In the genomic region with DNA sequence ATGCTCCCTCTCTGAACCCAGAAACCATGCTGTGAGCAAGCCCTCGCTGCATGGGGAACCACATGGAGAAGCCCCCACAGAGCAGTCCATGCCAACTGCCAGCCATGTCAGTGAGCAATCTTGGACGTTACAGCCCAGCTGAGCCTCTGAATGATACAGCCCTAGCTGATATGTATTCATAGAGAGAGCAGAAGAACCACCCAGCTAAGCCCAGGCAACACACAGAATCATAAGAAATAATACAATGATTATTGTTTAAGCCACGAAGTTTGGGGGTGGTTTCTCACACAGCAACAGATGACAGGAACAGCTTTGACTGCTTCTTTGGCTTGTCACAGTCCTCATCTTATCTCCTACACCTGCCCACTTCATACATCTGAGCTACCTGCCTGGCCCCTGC, we compare ENCODE assay signal across 28 cellular contexts.
"Had no signal": no experiment of that assay in that cellular context is flagged by ENCODE, and none has a peak within 500 bp of the region (broad histone marks: within the 10 kb centered on the region; RNA-seq: fewer than 3 reads in every experiment).

No MANE protein-coding gene starts in this region.

- H3K27ac ChIP-seq: stomach, suprapubic skin, testis, thoracic aorta, thyroid gland, tibial artery, tibial nerve, transverse colon, upper lobe of left lung, upper lobe of right lung, uterus, vagina had no signal

- H3K4me1 ChIP-seq: stomach, suprapubic skin, testis, thyroid gland, tibial artery, tibial nerve, transverse colon, upper lobe of left lung, upper lobe of right lung, uterus, vagina had no signal

- ATAC-seq: stimulated activated effector memory CD8-positive, alpha-beta T cell treated with anti-CD3 and anti-CD28 coated beads, Interleukin-12 subunit alpha, Interleukin-12 subunit beta, amount 100 ng/mL, for 72 hours; stimulated activated memory B cell treated with anti-CD40 and anti-IgM and Interleukin-4, amounts not matched to agents 10 μg/mL and 1 μg/mL and 100 μg/mL, for 72 hours; stimulated activated naive B cell treated with anti-CD40 and anti-IgM and Interleukin-4, amounts not matched to agents 10 μg/mL and 1 μg/mL and 100 μg/mL, for 72 hours; stimulated activated naive CD8-positive, alpha-beta T cell treated with anti-CD3 and anti-CD28 coated beads, Interleukin-15, amount 100 ng/mL, for 72 hours; stimulated activated naive CD8-positive, alpha-beta T cell treated with anti-CD3 and anti-CD28 coated beads, Interleukin-15, Interleukin-2, amounts not matched to agents 100 U/mL and 50 U/mL, for 24 hours; upper lobe of right lung had no signal

- H3K27me3 ChIP-seq: stomach, testis, thyroid gland, tibial artery, tibial nerve, transverse colon, upper lobe of left lung, upper lobe of right lung, uterus, vagina had no signal

- H3K4me3 ChIP-seq: stomach, suprapubic skin, testis, thoracic aorta, thyroid gland, tibial artery, tibial nerve, transverse colon, upper lobe of left lung, upper lobe of right lung, uterus, vagina had no signal

- H3K36me3 ChIP-seq: stomach, suprapubic skin, thoracic aorta, thyroid gland, tibial artery, tibial nerve, transverse colon, upper lobe of left lung, upper lobe of right lung, uterus, vagina had no signal

- DNase-seq: stimulated activated CD4-positive, alpha-beta T cell treated with anti-CD3 and anti-CD28 coated beads, Interleukin-2, amount 100 ng/mL, for 24 hours; stimulated activated CD4-positive, alpha-beta T cell treated with anti-CD3 and anti-CD28 coated beads, Interleukin-2, amount 100 ng/mL, for 48 hours; stimulated activated CD4-positive, alpha-beta T cell treated with anti-CD3 and anti-CD28 coated beads, Interleukin-4, amount 100 ng/mL, for 1 hour; stimulated activated CD4-positive, alpha-beta T cell treated with anti-CD3 and anti-CD28 coated beads, Interleukin-4, amount 100 ng/mL, for 24 hours; stimulated activated CD4-positive, alpha-beta T cell treated with anti-CD3 and anti-CD28 coated beads, Interleukin-4, amount 100 ng/mL, for 4 hours; stimulated activated CD8-positive, alpha-beta memory T cell treated with anti-CD3 and anti-CD28 coated beads, Interleukin-4, amount 100 ng/mL, for 48 hours; stimulated activated naive B cell treated with anti-CD40 and anti-IgM and Interleukin-4, amounts not matched to agents 10 μg/mL and 1 μg/mL and 100 μg/mL, for 72 hours; stimulated activated naive CD4-positive, alpha-beta T cell; stimulated activated naive CD4-positive, alpha-beta T cell treated with Interleukin-2 at 50 U/mL for 16 hours; stimulated activated naive CD8-positive, alpha-beta T cell treated with anti-CD3 and anti-CD28 coated beads, Interleukin-15, amount 100 ng/mL, for 72 hours; stimulated activated naive CD8-positive, alpha-beta T cell treated with anti-CD3 and anti-CD28 coated beads, Interleukin-15, Interleukin-2, amounts not matched to agents 100 U/mL and 50 U/mL, for 24 hours; stomach; substantia nigra; testis; thyroid gland; transverse colon; upper lobe of left lung; upper lobe of right lung; uterus had no signal

- H3K9me3 ChIP-seq: testis, thyroid gland, transverse colon, uterus had no signal

- H3K36me3 Mint-ChIP-seq: stimulated activated effector memory CD8-positive, alpha-beta T cell treated with anti-CD3 and anti-CD28 coated beads, Interleukin-12 subunit alpha, Interleukin-12 subunit beta, amount 100 ng/mL, for 72 hours; type B pancreatic cell had no signal

- H3K27ac Mint-ChIP-seq: stimulated activated effector memory CD8-positive, alpha-beta T cell treated with anti-CD3 and anti-CD28 coated beads, Interleukin-12 subunit alpha, Interleukin-12 subunit beta, amount 100 ng/mL, for 72 hours; stimulated activated memory B cell treated with anti-CD40 and anti-IgM and Interleukin-4, amounts not matched to agents 10 μg/mL and 1 μg/mL and 100 μg/mL, for 72 hours; stimulated activated naive B cell treated with anti-CD40 and anti-IgM and Interleukin-4, amounts not matched to agents 10 μg/mL and 1 μg/mL and 100 μg/mL, for 72 hours; stimulated activated naive CD8-positive, alpha-beta T cell treated with anti-CD3 and anti-CD28 coated beads, Interleukin-15, Interleukin-2, amounts not matched to agents 100 ng/mL and 50 ng/mL, for 24 hours; type B pancreatic cell had no signal

- H3K27me3 Mint-ChIP-seq: stimulated activated memory B cell treated with anti-CD40 and anti-IgM and Interleukin-4, amounts not matched to agents 10 μg/mL and 1 μg/mL and 100 μg/mL, for 72 hours; stimulated activated naive B cell treated with anti-CD40 and anti-IgM and Interleukin-4, amounts not matched to agents 10 μg/mL and 1 μg/mL and 100 μg/mL, for 72 hours; stimulated activated naive CD8-positive, alpha-beta T cell treated with anti-CD3 and anti-CD28 coated beads, Interleukin-15, amount 100 ng/mL, for 72 hours; stimulated activated naive CD8-positive, alpha-beta T cell treated with anti-CD3 and anti-CD28 coated beads, Interleukin-15, Interleukin-2, amounts not matched to agents 100 ng/mL and 50 ng/mL, for 24 hours had no signal

- H3K4me3 Mint-ChIP-seq: stimulated activated effector memory CD8-positive, alpha-beta T cell treated with anti-CD3 and anti-CD28 coated beads, Interleukin-12 subunit alpha, Interleukin-12 subunit beta, amount 100 ng/mL, for 72 hours; stimulated activated memory B cell treated with anti-CD40 and anti-IgM and Interleukin-4, amounts not matched to agents 10 μg/mL and 1 μg/mL and 100 μg/mL, for 72 hours; stimulated activated naive B cell treated with anti-CD40 and anti-IgM and Interleukin-4, amounts not matched to agents 10 μg/mL and 1 μg/mL and 100 μg/mL, for 72 hours; stimulated activated naive CD8-positive, alpha-beta T cell treated with anti-CD3 and anti-CD28 coated beads, Interleukin-15, amount 100 ng/mL, for 72 hours; stimulated activated naive CD8-positive, alpha-beta T cell treated with anti-CD3 and anti-CD28 coated beads, Interleukin-15, Interleukin-2, amounts not matched to agents 100 ng/mL and 50 ng/mL, for 24 hours; type B pancreatic cell had no signal
